In genomic region chr17:62616993-62617893, GRCh38 we compare ENCODE assay signal across 1 cellular context.
TF ChIP-seq lines count a peak whose summit lies in the region.

No MANE protein-coding gene starts in this region.

TF ChIP-seq in HepG2, 621 proteins besides CTCF, POLR2A, EP300 and RAD21 (continued from another document and continues in another):
- TF ChIP-seq, protein P1, sequence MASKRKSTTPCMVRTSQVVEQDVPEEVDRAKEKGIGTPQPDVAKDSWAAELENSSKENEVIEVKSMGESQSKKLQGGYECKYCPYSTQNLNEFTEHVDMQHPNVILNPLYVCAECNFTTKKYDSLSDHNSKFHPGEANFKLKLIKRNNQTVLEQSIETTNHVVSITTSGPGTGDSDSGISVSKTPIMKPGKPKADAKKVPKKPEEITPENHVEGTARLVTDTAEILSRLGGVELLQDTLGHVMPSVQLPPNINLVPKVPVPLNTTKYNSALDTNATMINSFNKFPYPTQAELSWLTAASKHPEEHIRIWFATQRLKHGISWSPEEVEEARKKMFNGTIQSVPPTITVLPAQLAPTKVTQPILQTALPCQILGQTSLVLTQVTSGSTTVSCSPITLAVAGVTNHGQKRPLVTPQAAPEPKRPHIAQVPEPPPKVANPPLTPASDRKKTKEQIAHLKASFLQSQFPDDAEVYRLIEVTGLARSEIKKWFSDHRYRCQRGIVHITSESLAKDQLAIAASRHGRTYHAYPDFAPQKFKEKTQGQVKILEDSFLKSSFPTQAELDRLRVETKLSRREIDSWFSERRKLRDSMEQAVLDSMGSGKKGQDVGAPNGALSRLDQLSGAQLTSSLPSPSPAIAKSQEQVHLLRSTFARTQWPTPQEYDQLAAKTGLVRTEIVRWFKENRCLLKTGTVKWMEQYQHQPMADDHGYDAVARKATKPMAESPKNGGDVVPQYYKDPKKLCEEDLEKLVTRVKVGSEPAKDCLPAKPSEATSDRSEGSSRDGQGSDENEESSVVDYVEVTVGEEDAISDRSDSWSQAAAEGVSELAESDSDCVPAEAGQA (IDR thresholded peaks at IDR 0.05; ENCODE audit: low read depth): no peak; the same call in 1 of the 2 replicates
- TF ChIP-seq, protein P1 (CRISPR knock-in tag; IDR thresholded peaks at IDR 0.05; ENCODE audit: borderline replicate concordance): no peak
- TF ChIP-seq RXRA (CRISPR knock-in tag; IDR thresholded peaks at IDR 0.05): peak; percentile 65
- no peak for TF ChIP-seq ZNF678 (CRISPR knock-in tag; IDR thresholded peaks at IDR 0.05)
- TF ChIP-seq TBX3 (IDR thresholded peaks at IDR 0.05; ENCODE audit: borderline replicate concordance): peak; percentile 59; the same call in 1 of the 2 replicates
- no peak; the same call in 1 of the 2 replicates for TF ChIP-seq FUBP1 (CRISPR knock-in tag; IDR thresholded peaks at IDR 0.05; ENCODE audit: borderline replicate concordance)
- TF ChIP-seq ZNF703 (CRISPR knock-in tag; IDR thresholded peaks at IDR 0.05; ENCODE audit: borderline replicate concordance): no peak
- TF ChIP-seq ATAD3A (CRISPR knock-in tag; IDR thresholded peaks at IDR 0.05): no peak
- TF ChIP-seq AKNA (CRISPR knock-in tag; IDR thresholded peaks at IDR 0.05; ENCODE audit: borderline replicate concordance): no peak
- TF ChIP-seq ZNF354B (CRISPR knock-in tag; IDR thresholded peaks at IDR 0.05): no peak
- TF ChIP-seq NCOA5 (CRISPR knock-in tag; IDR thresholded peaks at IDR 0.05): no peak; the same call in 1 of the 2 replicates
- peak; percentile 59; the same call in 1 of the 2 replicates for TF ChIP-seq HNRNPL (IDR thresholded peaks at IDR 0.05; ENCODE audit: low read depth, low read length)
- TF ChIP-seq, protein P2, sequence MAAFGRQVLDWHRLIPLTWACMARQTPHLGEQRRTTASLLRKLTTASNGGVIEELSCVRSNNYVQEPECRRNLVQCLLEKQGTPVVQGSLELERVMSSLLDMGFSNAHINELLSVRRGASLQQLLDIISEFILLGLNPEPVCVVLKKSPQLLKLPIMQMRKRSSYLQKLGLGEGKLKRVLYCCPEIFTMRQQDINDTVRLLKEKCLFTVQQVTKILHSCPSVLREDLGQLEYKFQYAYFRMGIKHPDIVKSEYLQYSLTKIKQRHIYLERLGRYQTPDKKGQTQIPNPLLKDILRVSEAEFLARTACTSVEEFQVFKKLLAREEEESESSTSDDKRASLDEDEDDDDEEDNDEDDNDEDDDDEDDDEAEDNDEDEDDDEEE (CRISPR knock-in tag; IDR thresholded peaks at IDR 0.05): peak; percentile 36; the same call in 1 of the 2 replicates
- peak; percentile 23; the same call in 1 of the 2 replicates for TF ChIP-seq CEBPG (CRISPR knock-in tag; IDR thresholded peaks at IDR 0.05)
- TF ChIP-seq ZNF136 (CRISPR knock-in tag; IDR thresholded peaks at IDR 0.05; ENCODE audit: low read depth): no peak
- TF ChIP-seq ZNF777 (CRISPR knock-in tag; IDR thresholded peaks at IDR 0.05): no peak
- TF ChIP-seq ZBTB42 (CRISPR knock-in tag; IDR thresholded peaks at IDR 0.05): no peak
- TF ChIP-seq YY1 (IDR thresholded peaks at IDR 0.05; ENCODE audit: insufficient read depth, insufficient replicate concordance, low read depth, low read length): peak; percentile 30
- no peak for TF ChIP-seq ZNF770 (CRISPR knock-in tag; IDR thresholded peaks at IDR 0.05)
- no peak for TF ChIP-seq ZNF274 (CRISPR knock-in tag; IDR thresholded peaks at IDR 0.05)
- TF ChIP-seq KDM2A (CRISPR knock-in tag; IDR thresholded peaks at IDR 0.05; ENCODE audit: borderline replicate concordance, low read depth): peak; percentile 86
- TF ChIP-seq ZFP62 (CRISPR knock-in tag; IDR thresholded peaks at IDR 0.05): no peak
- no peak for TF ChIP-seq ERF (CRISPR knock-in tag; IDR thresholded peaks at IDR 0.05)
- TF ChIP-seq HOXA3 (CRISPR knock-in tag; IDR thresholded peaks at IDR 0.05): peak; percentile 68; the same call in 1 of the 2 replicates
- no peak for TF ChIP-seq ZNF225 (CRISPR knock-in tag; IDR thresholded peaks at IDR 0.05)
- no peak for TF ChIP-seq ZNF17 (CRISPR knock-in tag; IDR thresholded peaks at IDR 0.05)
- TF ChIP-seq, protein P3, sequence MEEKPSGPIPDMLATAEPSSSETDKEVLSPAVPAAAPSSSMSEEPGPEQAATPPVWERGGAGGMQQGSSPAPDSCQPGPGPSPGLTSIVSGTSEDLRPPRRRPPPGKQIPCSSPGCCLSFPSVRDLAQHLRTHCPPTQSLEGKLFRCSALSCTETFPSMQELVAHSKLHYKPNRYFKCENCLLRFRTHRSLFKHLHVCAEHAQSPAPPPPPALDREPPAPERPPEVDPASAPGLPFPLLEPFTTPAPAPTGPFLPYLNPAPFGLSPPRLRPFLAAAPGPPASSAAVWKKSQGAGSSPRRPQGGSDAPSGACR (CRISPR knock-in tag; IDR thresholded peaks at IDR 0.05): no peak
- no peak for TF ChIP-seq ZNF382 (CRISPR knock-in tag; IDR thresholded peaks at IDR 0.05; ENCODE audit: borderline replicate concordance)
- no peak for TF ChIP-seq EZH2 (conservative IDR thresholded peaks at IDR 0.05; ENCODE audit: low read depth, low read length)
- peak; percentile 93 for TF ChIP-seq ZNF619 (CRISPR knock-in tag; IDR thresholded peaks at IDR 0.05)
- TF ChIP-seq MBD4 (IDR thresholded peaks at IDR 0.05; ENCODE audit: borderline replicate concordance, low read length): no peak
- TF ChIP-seq IKZF5 (CRISPR knock-in tag; IDR thresholded peaks at IDR 0.05): no peak; the same call in 1 of the 2 replicates
- no peak for TF ChIP-seq KDM5A (IDR thresholded peaks at IDR 0.05; ENCODE audit: borderline replicate concordance, low read length)
- TF ChIP-seq ATF6 (CRISPR knock-in tag; conservative IDR thresholded peaks at IDR 0.05): no peak
- TF ChIP-seq ZNF343 (CRISPR knock-in tag; IDR thresholded peaks at IDR 0.05): no peak
- TF ChIP-seq, protein P4, sequence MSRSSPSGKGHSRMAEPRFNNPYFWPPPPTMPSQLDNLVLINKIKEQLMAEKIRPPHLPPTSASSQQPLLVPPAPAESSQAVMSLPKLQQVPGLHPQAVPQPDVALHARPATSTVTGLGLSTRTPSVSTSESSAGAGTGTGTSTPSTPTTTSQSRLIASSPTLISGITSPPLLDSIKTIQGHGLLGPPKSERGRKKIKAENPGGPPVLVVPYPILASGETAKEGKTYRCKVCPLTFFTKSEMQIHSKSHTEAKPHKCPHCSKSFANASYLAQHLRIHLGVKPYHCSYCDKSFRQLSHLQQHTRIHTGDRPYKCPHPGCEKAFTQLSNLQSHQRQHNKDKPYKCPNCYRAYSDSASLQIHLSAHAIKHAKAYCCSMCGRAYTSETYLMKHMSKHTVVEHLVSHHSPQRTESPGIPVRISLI (CRISPR knock-in tag; IDR thresholded peaks at IDR 0.05; ENCODE audit: borderline replicate concordance): peak; percentile 70; the same call in 1 of the 2 replicates
- TF ChIP-seq ZFP36L1 (CRISPR knock-in tag; IDR thresholded peaks at IDR 0.05): no peak
